1 cellular context compared by ENCODE assay signal in the genomic region with DNA sequence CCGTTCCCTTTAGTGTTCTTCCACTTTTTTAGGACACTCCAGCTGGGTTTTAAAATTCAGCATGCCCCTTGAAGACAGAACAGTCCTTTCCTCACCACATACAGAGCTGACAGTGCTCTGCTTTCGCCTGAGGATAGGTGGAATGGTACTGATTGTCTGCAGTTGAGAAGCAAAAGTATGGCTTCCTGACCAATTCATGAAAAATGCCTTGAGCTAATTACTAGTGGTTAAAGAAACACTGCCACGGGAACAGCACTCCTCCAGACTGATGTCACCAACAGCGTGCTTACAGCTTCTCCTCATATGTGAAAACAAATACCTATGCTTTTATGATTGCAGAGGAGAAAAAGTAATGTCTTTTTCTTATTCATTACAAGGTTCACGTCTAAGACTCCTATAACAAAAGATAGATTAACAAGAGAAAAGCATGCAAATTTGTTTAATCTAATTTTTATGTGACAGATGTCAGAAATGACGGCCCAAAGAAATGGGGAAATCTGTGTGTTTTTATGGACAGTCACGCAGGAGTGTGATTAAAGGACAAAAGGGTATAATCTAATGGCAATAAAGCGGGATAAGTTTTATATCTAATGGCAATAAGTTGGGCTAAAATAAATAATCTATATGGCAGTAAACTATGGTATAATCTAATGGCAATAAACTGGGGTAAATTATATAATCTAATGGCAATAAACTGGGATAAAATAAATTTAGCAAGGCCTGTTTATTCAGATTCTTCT.
TF ChIP-seq lines count a peak whose summit lies in the region.

No MANE protein-coding gene starts in this region.

TF ChIP-seq in IMR-90, 13 proteins besides CTCF, POLR2A, EP300 and RAD21:
- no peak for TF ChIP-seq MAZ (IDR thresholded peaks at IDR 0.05; ENCODE audit: borderline replicate concordance, low read depth, low read length)
- no peak for TF ChIP-seq CEBPB (IDR thresholded peaks at IDR 0.05; ENCODE audit: low read depth, low read length)
- no peak for TF ChIP-seq RFX5 (IDR thresholded peaks at IDR 0.05; ENCODE audit: low read depth, low read length)
- no peak for TF ChIP-seq BHLHE40 (IDR thresholded peaks at IDR 0.05; ENCODE audit: low read depth, low read length)
- no peak for TF ChIP-seq MXI1 (IDR thresholded peaks at IDR 0.05; ENCODE audit: borderline replicate concordance, low read depth, low read length)
- no peak for TF ChIP-seq RCOR1 (IDR thresholded peaks at IDR 0.05; ENCODE audit: insufficient replicate concordance, low read length)
- no peak for TF ChIP-seq NFE2L2 (IDR thresholded peaks at IDR 0.05; ENCODE audit: low read depth, low read length)
- TF ChIP-seq, protein P1, sequence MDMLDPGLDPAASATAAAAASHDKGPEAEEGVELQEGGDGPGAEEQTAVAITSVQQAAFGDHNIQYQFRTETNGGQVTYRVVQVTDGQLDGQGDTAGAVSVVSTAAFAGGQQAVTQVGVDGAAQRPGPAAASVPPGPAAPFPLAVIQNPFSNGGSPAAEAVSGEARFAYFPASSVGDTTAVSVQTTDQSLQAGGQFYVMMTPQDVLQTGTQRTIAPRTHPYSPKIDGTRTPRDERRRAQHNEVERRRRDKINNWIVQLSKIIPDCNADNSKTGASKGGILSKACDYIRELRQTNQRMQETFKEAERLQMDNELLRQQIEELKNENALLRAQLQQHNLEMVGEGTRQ (IDR thresholded peaks at IDR 0.05; ENCODE audit: low read depth, low read length): no peak
- TF ChIP-seq, protein P2, sequence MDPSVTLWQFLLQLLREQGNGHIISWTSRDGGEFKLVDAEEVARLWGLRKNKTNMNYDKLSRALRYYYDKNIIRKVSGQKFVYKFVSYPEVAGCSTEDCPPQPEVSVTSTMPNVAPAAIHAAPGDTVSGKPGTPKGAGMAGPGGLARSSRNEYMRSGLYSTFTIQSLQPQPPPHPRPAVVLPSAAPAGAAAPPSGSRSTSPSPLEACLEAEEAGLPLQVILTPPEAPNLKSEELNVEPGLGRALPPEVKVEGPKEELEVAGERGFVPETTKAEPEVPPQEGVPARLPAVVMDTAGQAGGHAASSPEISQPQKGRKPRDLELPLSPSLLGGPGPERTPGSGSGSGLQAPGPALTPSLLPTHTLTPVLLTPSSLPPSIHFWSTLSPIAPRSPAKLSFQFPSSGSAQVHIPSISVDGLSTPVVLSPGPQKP (IDR thresholded peaks at IDR 0.05; ENCODE audit: borderline replicate concordance, low read depth, low read length): no peak
- no peak for TF ChIP-seq MAFK (IDR thresholded peaks at IDR 0.05; ENCODE audit: low read depth, low read length)
- no peak for TF ChIP-seq FOS (IDR thresholded peaks at IDR 0.05; ENCODE audit: low read depth, low read length)
- TF ChIP-seq SMC3 (IDR thresholded peaks at IDR 0.05; ENCODE audit: low read depth, low read length): no peak
- TF ChIP-seq CHD1 (IDR thresholded peaks at IDR 0.05; ENCODE audit: low read depth, low read length): no peak
